Comparison of ENCODE assay signal across 8 cellular contexts in the genomic region with DNA sequence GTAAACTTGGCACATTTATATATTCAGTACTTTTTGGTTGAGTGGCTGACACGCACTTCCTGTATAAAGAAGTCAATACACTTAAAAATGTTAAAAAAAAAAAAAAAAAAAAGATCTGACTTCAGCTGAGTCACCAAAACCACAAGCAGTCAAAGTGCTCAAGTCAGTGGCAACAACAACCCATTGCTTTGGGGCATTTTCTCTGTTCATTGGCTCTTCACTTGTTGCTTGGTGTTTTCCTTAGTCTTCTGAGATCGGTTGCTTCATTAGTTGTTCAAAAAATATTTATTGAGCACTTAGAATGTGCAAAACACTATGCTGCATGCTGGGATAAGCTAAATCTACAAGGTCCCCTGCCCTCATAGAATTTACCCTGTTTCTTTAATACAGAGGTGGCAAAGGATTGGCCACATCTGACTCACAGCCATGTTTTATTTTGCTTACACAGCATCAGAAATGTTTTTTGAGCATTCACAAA.
DNase-seq lines count a peak whose midpoint lies in the region; ATAC-seq, FAIRE-seq and TF ChIP-seq lines count a peak whose summit lies in the region.

No MANE protein-coding gene starts in this region.

- peaks cover 3% of the 10 kb centered on the region for H3K9me3 Mint-ChIP-seq in T-helper 2 cell treated with Interferon-gamma antibody and Interleukin-4, amounts not matched to agents 5 μg/mL and 100 μg/mL, for 36 hours

- H3K9me3 ChIP-seq in DND-41 (ENCODE audit: insufficient read depth, low read length, severe bottlenecking) (no peaks in the 10 kb centered on the region), pancreas (no peaks in the 10 kb centered on the region)

- TF ChIP-seq CTCF in DND-41 (IDR thresholded peaks at IDR 0.05; ENCODE audit: borderline replicate concordance, extremely low read depth, low read length, poor library complexity, severe bottlenecking): no peak
- no peak for TF ChIP-seq CTCF in coronary artery (IDR thresholded peaks at IDR 0.05)
- TF ChIP-seq CTCF in pancreas (IDR thresholded peaks at IDR 0.05): no peak

- H2AFZ ChIP-seq in DND-41 (ENCODE audit: low read depth, low read length): 0 out of 2 replicates have a peak overlapping the region, but pooled peaks have one; percentile 7

- peak overlapping the region; percentile 61 for H3K4me2 ChIP-seq in DND-41 (ENCODE audit: insufficient read depth, low read length)

- H3K4me3 ChIP-seq in DND-41 (ENCODE audit: low read depth in 1 of 2, low read length in 2 of 2) (peak overlapping the region in 1 of 2 experiments; percentile 46; a peak in 2 of 4 replicates), coronary artery (no peak overlapping the region), pancreas (no peak overlapping the region)

- DNase-seq in DND-41: peak; percentile 70
- DNase-seq in HK-2 (ENCODE audit: unreplicated experiment): peak; percentile 38
- peak; percentile 64 for DNase-seq in T-helper 2 cell treated with Interferon-gamma antibody and Interleukin-4, amounts not matched to agents 5 μg/mL and 100 μg/mL, for 36 hours (ENCODE audit: low spot score)
- no peak for DNase-seq in coronary artery (ENCODE audit: low spot score)
- DNase-seq in pancreas: no peak
- DNase-seq in NCI-H1417 (lab: John Stamatoyannopoulos, UW): no peak
- DNase-seq in SK-N-DZ (ENCODE audit: low spot score): no peak

- H3K79me2 ChIP-seq in DND-41 (ENCODE audit: insufficient read depth, low read length): peaks cover 97% of the 10 kb centered on the region

- H3K27me3 ChIP-seq in DND-41 (ENCODE audit: insufficient read depth, low read length, poor library complexity) (no peaks in the 10 kb centered on the region), pancreas (no peaks in the 10 kb centered on the region)

- H3K27ac Mint-ChIP-seq in T-helper 2 cell treated with Interferon-gamma antibody and Interleukin-4, amounts not matched to agents 5 μg/mL and 100 μg/mL, for 36 hours: peak overlapping the region; percentile 97

- H3K4me3 Mint-ChIP-seq in T-helper 2 cell treated with Interferon-gamma antibody and Interleukin-4, amounts not matched to agents 5 μg/mL and 100 μg/mL, for 36 hours: peak overlapping the region; percentile 89

- H3K36me3 ChIP-seq in DND-41 (ENCODE audit: insufficient read depth, low read length) (no peaks in the 10 kb centered on the region), pancreas (no peaks in the 10 kb centered on the region)

- H3K4me1 ChIP-seq in DND-41 (ENCODE audit: insufficient read depth, low read length) (peaks cover 29% of the 10 kb centered on the region), pancreas (peaks cover 3 to 40% (median 15%) of the 10 kb centered on the region in 3 donors)

- peak overlapping the region; percentile 37 for H3K9ac ChIP-seq in DND-41 (ENCODE audit: low read depth, low read length)

- intact Hi-C loops in pancreas (cut with DNase I): no loop called here

- peaks cover 33% of the 10 kb centered on the region; the same call in 1 of the 2 replicates for H4K20me1 ChIP-seq in DND-41 (ENCODE audit: insufficient read depth, low read length)

- FAIRE-seq in pancreas (lab: Jason Lieb, UNC): no peak

- peak; percentile 94 for ATAC-seq in DND-41 (ENCODE audit: insufficient read depth, low read depth)
- peak; percentile 76 for ATAC-seq in GM21367 (IDR thresholded peaks at IDR 0.05; ENCODE audit: unreplicated experiment)
- ATAC-seq in pancreas: peak in 3 of 4 donors; percentile 66 to 82 (median 74)

- H3K27me3 Mint-ChIP-seq in T-helper 2 cell treated with Interferon-gamma antibody and Interleukin-4, amounts not matched to agents 5 μg/mL and 100 μg/mL, for 36 hours (ENCODE audit: low read depth): no peaks in the 10 kb centered on the region

- peaks cover 62% of the 10 kb centered on the region for H3K4me1 Mint-ChIP-seq in T-helper 2 cell treated with Interferon-gamma antibody and Interleukin-4, amounts not matched to agents 5 μg/mL and 100 μg/mL, for 36 hours (ENCODE audit: low read depth)

- H3K27ac ChIP-seq in DND-41 (ENCODE audit: low read length) (peak overlapping the region; percentile 81), coronary artery (peak overlapping the region; percentile 17 to 61), pancreas (peak overlapping the region in 1 of 4 donors; percentile 7)

- peaks cover 7% of the 10 kb centered on the region for H3K36me3 Mint-ChIP-seq in T-helper 2 cell treated with Interferon-gamma antibody and Interleukin-4, amounts not matched to agents 5 μg/mL and 100 μg/mL, for 36 hours (ENCODE audit: low read depth)

- WGBS in pancreas, 2 donors: 78 to 84% methylated on average over 2 of the region's 2 CpGs

Comparison
In these comparisons a context has a peak if more than half of its experiments do, and no peak if none do; other contexts are left out.
1. DNase-seq: peak in DND-41 (single experiment), HK-2 (single experiment) and T-helper 2 cell treated with Interferon-gamma antibody and Interleukin-4, amounts not matched to agents 5 μg/mL and 100 μg/mL, for 36 hours (single experiment); none in coronary artery (single experiment), pancreas (0 of 6), NCI-H1417 (0 of 3) and SK-N-DZ (single experiment).
2. Peak in every context shown above with its lines, with median percentiles within 50 percentile points of each other: ATAC-seq.